29 cellular contexts compared by ENCODE assay signal in the genomic region with DNA sequence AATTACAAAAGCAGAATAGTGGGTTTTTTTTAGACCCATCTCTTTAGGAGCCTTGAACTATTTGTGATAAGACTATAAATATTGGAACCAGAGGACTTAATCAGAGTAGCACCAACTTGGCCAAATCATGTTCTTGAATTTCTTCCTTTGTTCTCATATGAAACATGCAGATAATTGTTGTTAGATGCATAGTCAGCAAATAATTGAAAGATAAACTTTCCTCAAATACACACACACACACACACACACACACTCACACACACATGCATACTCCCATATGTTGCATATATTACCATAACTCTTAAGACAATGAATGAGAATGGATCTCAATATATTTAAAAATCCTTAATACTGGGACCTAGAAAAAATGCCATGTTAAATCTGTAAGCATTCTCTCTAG.
"Had no signal": no experiment of that assay in that cellular context is flagged by ENCODE, and none has a peak within 500 bp of the region (broad histone marks: within the 10 kb centered on the region; RNA-seq: fewer than 3 reads in every experiment).

No MANE protein-coding gene starts in this region.

- H3K27ac ChIP-seq: brain microvascular endothelial cell, coronary artery, dorsolateral prefrontal cortex had no signal

- H3K36me3 ChIP-seq: brain microvascular endothelial cell had no signal

- H3K27me3 ChIP-seq: brain microvascular endothelial cell, dorsolateral prefrontal cortex had no signal

- DNase-seq: activated CD4-positive, alpha-beta memory T cell treated with anti-CD3 and anti-CD28 coated beads for 36 hours; activated CD4-positive, alpha-beta T cell treated with anti-CD3 and anti-CD28 coated beads for 36 hours; activated CD4-positive, alpha-beta T cell treated with anti-CD3 and anti-CD28 coated beads, Interleukin-2, amount 10 ng/mL, durations not matched to agents 24 days and 14 days; activated CD4-positive, CD25-positive, alpha-beta regulatory T cell; activated CD4-positive, CD25-positive, alpha-beta regulatory T cell treated with anti-CD3 and anti-CD28 coated beads, Interleukin-2, amount 50 U/mL, for 72 hours; activated CD8-positive, alpha-beta memory T cell treated with anti-CD3 and anti-CD28 coated beads, Interleukin-2, amount 10 ng/mL, durations not matched to agents 7 days and 5 days; activated CD8-positive, alpha-beta memory T cell treated with anti-CD3 and anti-CD28 coated beads, Interleukin-2, amount 50 U/mL, for 4 hours; activated CD8-positive, alpha-beta T cell treated with anti-CD3 and anti-CD28 coated beads, Interleukin-2, amount 10 ng/mL, durations not matched to agents 7 days and 5 days; activated gamma-delta T cell; activated naive CD4-positive, alpha-beta T cell; activated naive CD4-positive, alpha-beta T cell treated with anti-CD3 and anti-CD28 coated beads, Interleukin-2, amount 10 ng/mL, durations not matched to agents 7 days and 5 days; activated naive CD8-positive, alpha-beta T cell treated with anti-CD3 and anti-CD28 coated beads, Interleukin-2, amount 10 ng/mL, durations not matched to agents 7 days and 5 days; activated T-cell treated with anti-CD3 and anti-CD28 coated beads, Interleukin-2, amount 50 U/mL, for 1 hour; activated T-cell treated with anti-CD3 and anti-CD28 coated beads, Interleukin-2, amount 50 U/mL, for 48 hours; amniotic stem cell; anterior cingulate cortex; brain microvascular endothelial cell; dorsolateral prefrontal cortex; effector memory CD4-positive, alpha-beta T cell; endodermal cell; foreskin fibroblast; head of caudate nucleus; T-helper 2 cell had no signal

- FAIRE-seq: astrocyte, bronchial epithelial cell, frontal cortex had no signal

- H3K4me3 ChIP-seq: coronary artery, dorsolateral prefrontal cortex had no signal

- ATAC-seq: activated CD4-positive, alpha-beta T cell treated with anti-CD3 and anti-CD28 coated beads for 36 hours; activated CD8-positive, alpha-beta memory T cell treated with anti-CD3 and anti-CD28 coated beads, Interleukin-2, amount 10 ng/mL, durations not matched to agents 7 days and 5 days; activated CD8-positive, alpha-beta T cell treated with anti-CD3 and anti-CD28 coated beads, Interleukin-2, amount 10 ng/mL, durations not matched to agents 7 days and 5 days; activated naive CD4-positive, alpha-beta T cell treated with anti-CD3 and anti-CD28 coated beads, Interleukin-2, amount 50 U/mL, for 72 hours; esophagus mucosa had no signal
